In the genomic region with DNA sequence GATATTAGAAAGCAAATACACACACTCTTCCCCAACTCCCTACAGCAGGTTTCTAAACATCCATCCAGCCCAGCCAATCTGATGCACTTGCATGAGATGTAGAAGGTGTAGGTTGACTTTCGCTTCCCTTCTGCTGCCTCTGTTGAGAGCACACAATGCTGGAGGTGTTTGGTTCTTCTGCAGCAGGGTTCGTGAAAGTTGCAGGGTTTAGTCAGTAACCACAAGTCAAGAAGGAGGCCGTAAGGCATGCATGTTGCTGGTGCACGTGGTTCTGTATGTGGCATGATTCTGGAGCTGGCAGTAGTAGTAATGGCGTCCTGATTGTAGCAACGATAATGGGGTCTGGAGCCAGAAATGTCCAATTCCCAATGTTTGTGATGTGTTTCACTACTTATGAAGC, we compare ENCODE assay signal across 10 cellular contexts. TPM values are rescaled to one million over a fixed set of nuclear protein-coding genes. Genes with fewer than 3 reads are reported as not detected.
DNase-seq lines count a peak whose midpoint lies in the region; ATAC-seq and TF ChIP-seq lines count a peak whose summit lies in the region.
"Had no signal": no experiment of that assay in that cellular context is flagged by ENCODE, and none has a peak within 500 bp of the region (broad histone marks: within the 10 kb centered on the region; RNA-seq: fewer than 3 reads in every experiment).

No MANE protein-coding gene starts in this region.

- no peak overlapping the region for H3K27ac ChIP-seq in CD4-positive, CD25-positive, alpha-beta regulatory T cell (ENCODE audit: insufficient read depth, low read length, poor library complexity, severe bottlenecking)
- H3K27ac ChIP-seq in OCI-LY3 (ENCODE audit: low read length): no peak overlapping the region
- no peak overlapping the region for H3K27ac ChIP-seq in left lung

- no peaks in the 10 kb centered on the region for H3K79me2 ChIP-seq in OCI-LY3 (ENCODE audit: low read length)

- H3K36me3 Mint-ChIP-seq in CD4-positive, CD25-positive, alpha-beta regulatory T cell: peaks cover 54% of the 10 kb centered on the region

- peak overlapping the region; percentile 40 for H3K4me2 ChIP-seq in OCI-LY3 (ENCODE audit: low read length)

- H3K9me3 ChIP-seq in CD4-positive, CD25-positive, alpha-beta regulatory T cell (ENCODE audit: control insufficient read depth in 2 of 2, low read length in 2 of 2): no peaks in the 10 kb centered on the region
- H3K9me3 ChIP-seq in OCI-LY3 (ENCODE audit: insufficient read depth, low read length) (no peaks in the 10 kb centered on the region), left lung (no peaks in the 10 kb centered on the region)

- H4K20me1 ChIP-seq in OCI-LY3 (ENCODE audit: insufficient read depth, low read length): no peaks in the 10 kb centered on the region

- TF ChIP-seq CTCF in OCI-LY3 (IDR thresholded peaks at IDR 0.05; ENCODE audit: low read depth, low read length) (no peak), left lung (IDR thresholded peaks at IDR 0.05) (no peak)

- no peaks in the 10 kb centered on the region for H3K9me3 Mint-ChIP-seq in CD4-positive, CD25-positive, alpha-beta regulatory T cell
- H3K9me3 Mint-ChIP-seq: mesothelial cell of epicardium had no signal

- H3K4me1 Mint-ChIP-seq in CD4-positive, CD25-positive, alpha-beta regulatory T cell: peaks cover 2 to 13% (median 8%) of the 10 kb centered on the region in 4 donors
- H3K4me1 Mint-ChIP-seq: mesothelial cell of epicardium had no signal

- no peaks in the 10 kb centered on the region for H3K4me1 ChIP-seq in CD4-positive, CD25-positive, alpha-beta regulatory T cell (ENCODE audit: control insufficient read depth, insufficient read depth, low read length, poor library complexity, severe bottlenecking)
- peaks cover 26% of the 10 kb centered on the region for H3K4me1 ChIP-seq in OCI-LY3 (ENCODE audit: low read length)
- peaks cover 0 to 14% of the 10 kb centered on the region in 2 donors for H3K4me1 ChIP-seq in left lung

- H3K36me3 ChIP-seq in CD4-positive, CD25-positive, alpha-beta regulatory T cell (ENCODE audit: control insufficient read depth, insufficient read depth, low read length): peaks cover 25% of the 10 kb centered on the region
- H3K36me3 ChIP-seq in OCI-LY3 (replicated peaks; ENCODE audit: low read depth, low read length): no peaks in the 10 kb centered on the region
- peaks cover 0 to 85% of the 10 kb centered on the region in 2 donors for H3K36me3 ChIP-seq in left lung

- no peak overlapping the region for H3K9ac ChIP-seq in OCI-LY3 (ENCODE audit: low read length)

- H2AFZ ChIP-seq in OCI-LY3 (ENCODE audit: low read depth, low read length): no peak overlapping the region

- DNase-seq in CD4-positive, CD25-positive, alpha-beta regulatory T cell: peak in 1 of 3 donors; percentile 30
- DNase-seq in NCI-H82 treated with DMSO at 0.1 percent for 48 hours (lab: John Stamatoyannopoulos, UW; ENCODE audit: unreplicated experiment): no peak
- no peak for DNase-seq in cerebellar nuclear complex (lab: John Stamatoyannopoulos, UW)
- DNase-seq in left lung: no peak
- DNase-seq in SIG-M5 (lab: John Stamatoyannopoulos, UW): no peak
- DNase-seq: erythroblast had no signal

- no peak overlapping the region for H3K4me3 Mint-ChIP-seq in CD4-positive, CD25-positive, alpha-beta regulatory T cell
- H3K4me3 Mint-ChIP-seq: mesothelial cell of epicardium had no signal

- no peak overlapping the region for H3K4me3 ChIP-seq in CD4-positive, CD25-positive, alpha-beta regulatory T cell (ENCODE audit: low read depth, low read length)
- H3K4me3 ChIP-seq in OCI-LY3 (ENCODE audit: low read length) (no peak overlapping the region), left lung (no peak overlapping the region)

- H3K27me3 Mint-ChIP-seq in CD4-positive, CD25-positive, alpha-beta regulatory T cell: no peaks in the 10 kb centered on the region

- H3K27me3 ChIP-seq in CD4-positive, CD25-positive, alpha-beta regulatory T cell (ENCODE audit: control insufficient read depth, insufficient read depth, low read length): no peaks in the 10 kb centered on the region
- H3K27me3 ChIP-seq in OCI-LY3 (ENCODE audit: low read depth, low read length) (no peaks in the 10 kb centered on the region), left lung (no peaks in the 10 kb centered on the region)

- peak overlapping the region in 1 of 3 donors; percentile 0 for H3K27ac Mint-ChIP-seq in CD4-positive, CD25-positive, alpha-beta regulatory T cell
- H3K27ac Mint-ChIP-seq: mesothelial cell of epicardium had no signal

- ATAC-seq in CD4-positive, CD25-positive, alpha-beta regulatory T cell (ENCODE audit: low read depth in 2 of 2): peak; percentile 20 to 54
- peak; percentile 93 for ATAC-seq in GM18873 (IDR thresholded peaks at IDR 0.05; ENCODE audit: low FRiP score, unreplicated experiment)
- ATAC-seq in HG02763 (IDR thresholded peaks at IDR 0.05; ENCODE audit: unreplicated experiment): peak; percentile 95
- no peak for ATAC-seq in left lung

- intact Hi-C loops in left lung (cut with DNase I): no loop called here

RNA-seq across cellular contexts. Expression of a gene that starts 53.0 kb away (rescaled TPM):
- total RNA-seq in CD4-positive, CD25-positive, alpha-beta regulatory T cell: 75.3 TPM
- 10 to 100 TPM; 34.9 to 73.1 (median 66.9) TPM for polyA plus RNA-seq in CD4-positive, CD25-positive, alpha-beta regulatory T cell
- 10 to 100 TPM; 60.7 to 73.8 TPM for total RNA-seq in left lung

RNA-seq across cellular contexts. Expression of a gene that starts 56.1 kb away (rescaled TPM):
- total RNA-seq in CD4-positive, CD25-positive, alpha-beta regulatory T cell: 13.1 TPM
- 1 to 10 TPM in 3 of 4 donors, under 1 TPM in 1; 0.94 to 3.2 (median 2.2) TPM for polyA plus RNA-seq in CD4-positive, CD25-positive, alpha-beta regulatory T cell
- 10 to 100 TPM; 22.7 to 23.5 TPM for total RNA-seq in left lung

RNA-seq across cellular contexts. Expression of a gene that starts 56.5 kb away (rescaled TPM):
- total RNA-seq in CD4-positive, CD25-positive, alpha-beta regulatory T cell: 8.3 TPM
- 10 to 100 TPM; 13.0 to 19.4 (median 15.1) TPM for polyA plus RNA-seq in CD4-positive, CD25-positive, alpha-beta regulatory T cell
- 10 to 100 TPM; 12.8 to 14.7 TPM for total RNA-seq in left lung
